Comparison of ENCODE assay signal across 8 cellular contexts in the genomic region with DNA sequence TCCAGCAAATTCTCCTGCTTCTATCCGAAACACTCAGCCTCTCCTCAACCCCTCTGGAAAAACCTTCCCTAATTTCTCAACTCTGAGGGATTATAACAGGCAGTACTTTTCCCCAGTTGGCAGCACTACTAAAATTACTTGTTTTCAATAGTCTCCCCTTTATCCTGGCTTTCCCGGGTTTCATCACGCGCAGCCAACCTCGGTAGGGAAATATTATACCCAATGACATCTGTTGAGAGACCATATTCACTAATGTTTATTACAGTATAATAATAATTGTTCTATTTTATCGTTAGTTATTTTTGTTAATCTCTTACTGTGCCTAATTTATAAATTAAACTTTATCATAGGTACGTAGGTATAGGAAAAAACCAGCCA. TPM values are rescaled to one million over a fixed set of nuclear protein-coding genes. Genes with fewer than 3 reads are reported as not detected.
A peak's percentile ranks its signal among the peaks of the same experiment; 100 is the strongest.
DNase-seq lines count a peak whose midpoint lies in the region; ATAC-seq and TF ChIP-seq lines count a peak whose summit lies in the region.

No MANE protein-coding gene starts in this region.

- H3K4me3 ChIP-seq in Peyer's patch (peak overlapping the region; percentile 58 to 94 (median 76)), fibroblast of lung (replicated peaks in 1 of 4; ENCODE audit: control extremely low read depth in 1 of 4, insufficient read depth in 1 of 4, low read depth in 3 of 4, low read length in 4 of 4) (peak overlapping the region; percentile 76 to 99 (median 98)), ovary (peak overlapping the region; percentile 96)

- H3K36me3 ChIP-seq in Peyer's patch (peaks cover 0 to 13% (median 0%) of the 10 kb centered on the region in 3 donors), fibroblast of lung (ENCODE audit: control insufficient read depth, insufficient read depth, low read length) (no peaks in the 10 kb centered on the region), ovary (no peaks in the 10 kb centered on the region)

- H3K79me2 ChIP-seq in fibroblast of lung (ENCODE audit: control insufficient read depth, insufficient read depth, low read length), result peaks cover 23% of the 10 kb centered on the region

- no peaks in the 10 kb centered on the region for H3K4me1 ChIP-seq in Peyer's patch
- H3K4me1 ChIP-seq in fibroblast of lung (ENCODE audit: control insufficient read depth, extremely low read depth, insufficient read depth, low read length), result no peaks in the 10 kb centered on the region
- peaks cover 1% of the 10 kb centered on the region for H3K4me1 ChIP-seq in ovary (ENCODE audit: insufficient read depth)

- peak overlapping the region; percentile 44 for H3K4me2 ChIP-seq in fibroblast of lung (ENCODE audit: extremely low read depth, insufficient read depth, low read length)

- DNase-seq in Peyer's patch, result no peak
- DNase-seq in fibroblast of lung (ENCODE audit: low read depth in 2 of 2), result no peak
- no peak for DNase-seq in ovary
- no peak for DNase-seq in KG1 (lab: John Stamatoyannopoulos, UW)
- no peak for DNase-seq in NCI-H774 (lab: John Stamatoyannopoulos, UW)
- DNase-seq in NCI-H345 (lab: John Stamatoyannopoulos, UW), result no peak
- no peak for DNase-seq in MV-4-11 (lab: John Stamatoyannopoulos, UW)

- H3K9me3 ChIP-seq in Peyer's patch (no peaks in the 10 kb centered on the region), fibroblast of lung (ENCODE audit: control insufficient read depth, insufficient read depth, low read depth, low read length) (no peaks in the 10 kb centered on the region), ovary (no peaks in the 10 kb centered on the region)

- TF ChIP-seq POLR2A in Peyer's patch (IDR thresholded peaks at IDR 0.05) (no peak), ovary (IDR thresholded peaks at IDR 0.05) (no peak)

- WGBS in ovary, 3 donors, result 1 to 2% (median 2%) methylated on average over 7 of the region's 7 CpGs

- no peaks in the 10 kb centered on the region for H4K20me1 ChIP-seq in fibroblast of lung (ENCODE audit: control insufficient read depth, extremely low read depth, insufficient read depth, low read length)

- ATAC-seq in GM21367 (IDR thresholded peaks at IDR 0.05; ENCODE audit: unreplicated experiment), result peak; percentile 7

- no peak overlapping the region for H3K9ac ChIP-seq in fibroblast of lung (ENCODE audit: insufficient read depth, low read length)

- H3K27ac ChIP-seq in Peyer's patch (peak overlapping the region in 3 of 4 donors; percentile 32 to 75 (median 67)), fibroblast of lung (ENCODE audit: insufficient read depth, low read length) (peak overlapping the region; percentile 95), ovary (peak overlapping the region in 1 of 2 donors; percentile 59)

- intact Hi-C loops in ovary (cut with DNase I), result no loop called here

- H2AFZ ChIP-seq in fibroblast of lung (ENCODE audit: low read length), result peak overlapping the region; percentile 53

- TF ChIP-seq CTCF in Peyer's patch (IDR thresholded peaks at IDR 0.05), result no peak
- TF ChIP-seq CTCF in fibroblast of lung (conservative IDR thresholded peaks at IDR 0.05 in 1 of 2, IDR thresholded peaks at IDR 0.05 in 1 of 2; ENCODE audit: low read depth in 1 of 2, low read length in 2 of 2), result no peak
- TF ChIP-seq CTCF in ovary (IDR thresholded peaks at IDR 0.05), result no peak

- TF ChIP-seq EP300 in ovary (IDR thresholded peaks at IDR 0.05), result no peak

- H3K27me3 ChIP-seq in Peyer's patch (no peaks in the 10 kb centered on the region), fibroblast of lung (ENCODE audit: control insufficient read depth, insufficient read depth, low read length) (no peaks in the 10 kb centered on the region), ovary (no peaks in the 10 kb centered on the region)

RNA-seq across cellular contexts. Expression of a gene that starts 0.3 kb away (rescaled TPM):
- total RNA-seq in Peyer's patch, result 10 to 100 TPM; 19.8 to 55.3 (median 34.2) TPM
- total RNA-seq in fibroblast of lung, result 9.1 and 12.8 TPM in 2 replicates
- 13.7 and 19.6 TPM in 2 replicates for polyA plus RNA-seq in fibroblast of lung
- 8.2 and 11.6 TPM in 2 replicates for polyA plus RNA-seq in fibroblast of lung (2012)
- polyA minus RNA-seq in fibroblast of lung (ENCODE audit: low replicate concordance), result 2.2 and 3.1 TPM in 2 replicates
- 10 to 100 TPM in 6 of 7 donors, 1 to 10 TPM in 1; 8.5 to 19.0 (median 17.0) TPM for total RNA-seq in ovary
- 10 to 100 TPM in 1 of 2 donors, 1 to 10 TPM in 1; 8.2 to 17.1 TPM for polyA plus RNA-seq in ovary
